Comparison of ENCODE assay signal across 17 cellular contexts in genomic region chr2:196088209-196088608, GRCh38. TPM values are rescaled to one million over a fixed set of nuclear protein-coding genes. Genes with fewer than 3 reads are reported as not detected.
DNase-seq lines count a peak whose midpoint lies in the region; ATAC-seq and TF ChIP-seq lines count a peak whose summit lies in the region.
"Had no signal": no experiment of that assay in that cellular context is flagged by ENCODE, and none has a peak within 500 bp of the region (broad histone marks: within the 10 kb centered on the region; RNA-seq: fewer than 3 reads in every experiment).

No MANE protein-coding gene starts in this region.

- DNase-seq in NOMO-1 treated with DMSO at 0.1 percent for 48 hours (lab: John Stamatoyannopoulos, UW; ENCODE audit: unreplicated experiment) (peak; percentile 2), NOMO-1 treated with dmso at 0.1 percent for 144 hours (lab: John Stamatoyannopoulos, UW; ENCODE audit: unreplicated experiment) (no peak), NCI-H2227 treated with DMSO at 0.1 percent for 48 hours (lab: John Stamatoyannopoulos, UW) (peak; percentile 93), colonic mucosa (peak; percentile 41), renal cortical epithelial cell (ENCODE audit: low read depth) (peak; percentile 56), thyroid gland (no peak), AG08396 (ENCODE audit: low spot score) (no peak)
- DNase-seq: activated CD4-positive, alpha-beta T cell treated with anti-CD3 and anti-CD28 coated beads for 36 hours; activated T-cell treated with anti-CD3 and anti-CD28 coated beads, Interleukin-2, amount 50 U/mL, for 48 hours; amygdala; head of caudate nucleus; naive thymus-derived CD8-positive, alpha-beta T cell; stimulated activated CD4-positive, alpha-beta T cell treated with anti-CD3 and anti-CD28 coated beads, Interleukin-4, amount 100 ng/mL, for 4 hours; stimulated activated naive CD4-positive, alpha-beta T cell treated with Interleukin-2 at 50 U/mL for 16 hours; T-cell had no signal

- no peaks in the 10 kb centered on the region for H3K4me1 ChIP-seq in colonic mucosa
- no peaks in the 10 kb centered on the region for H3K4me1 ChIP-seq in thyroid gland

- no peak overlapping the region for H3K9ac ChIP-seq in colonic mucosa (ENCODE audit: low read depth in 2 of 2, low read length in 2 of 2)

- no peak for TF ChIP-seq POLR2A in thyroid gland (IDR thresholded peaks at IDR 0.05)

- H3K9me3 ChIP-seq in colonic mucosa (no peaks in the 10 kb centered on the region), thyroid gland (no peaks in the 10 kb centered on the region)

- H3K27ac ChIP-seq in colonic mucosa (no peak overlapping the region), thyroid gland (no peak overlapping the region)

- intact Hi-C loops in colonic mucosa (cut with DNase I) (no loop called here), thyroid gland (cut with DNase I) (loop anchor here (10.0 kb wide), 1 partner anchor 367 kb away; no protein-coding TSS in a partner anchor)

- H3K36me3 ChIP-seq in colonic mucosa: no peaks in the 10 kb centered on the region
- H3K36me3 ChIP-seq in thyroid gland: no peaks in the 10 kb centered on the region

- no peaks in the 10 kb centered on the region for H3K27me3 ChIP-seq in colonic mucosa
- no peaks in the 10 kb centered on the region for H3K27me3 ChIP-seq in thyroid gland

- ATAC-seq in HG02588 (IDR thresholded peaks at IDR 0.05; ENCODE audit: unreplicated experiment): no peak
- ATAC-seq: activated CD4-positive, alpha-beta T cell treated with anti-CD3 and anti-CD28 coated beads for 36 hours; GM12878; naive thymus-derived CD8-positive, alpha-beta T cell; T-cell had no signal

- TF ChIP-seq CTCF in colonic mucosa (IDR thresholded peaks at IDR 0.05) (no peak), thyroid gland (IDR thresholded peaks at IDR 0.05) (no peak)

- H3K4me3 ChIP-seq in colonic mucosa (no peak overlapping the region), thyroid gland (replicated peaks in 1 of 3) (no peak overlapping the region)
- H3K4me3 ChIP-seq: GM12878 had no signal

- WGBS in thyroid gland, 2 donors: 33 to 46% methylated on average over 2 of the region's 2 CpGs

RNA-seq across cellular contexts. Expression of gene DNAH7, which starts 19.6 kb away (rescaled TPM):
- total RNA-seq in colonic mucosa (1 to 10 TPM in 1 of 2 donors, under 1 TPM in 1; 0.91 to 2.0 TPM), renal cortical epithelial cell (1.0 and 7.9 TPM in 2 replicates), thyroid gland (10 to 100 TPM in 3 of 4 donors, 1 to 10 TPM in 1; 9.9 to 21.7 (median 15.5) TPM)
- total RNA-seq: activated CD4-positive, alpha-beta T cell treated with anti-CD3 and anti-CD28 coated beads for 36 hours; naive thymus-derived CD8-positive, alpha-beta T cell had no signal

Comparison
In these comparisons a context has a peak if more than half of its experiments do, and no peak if none do; other contexts are left out.
1. DNase-seq: peak in NOMO-1 treated with DMSO at 0.1 percent for 48 hours (single experiment), NCI-H2227 treated with DMSO at 0.1 percent for 48 hours (single experiment), colonic mucosa (single experiment) and renal cortical epithelial cell (single experiment); none in NOMO-1 treated with dmso at 0.1 percent for 144 hours (single experiment), thyroid gland (0 of 2) and AG08396 (single experiment).